Comparison of ENCODE assay signal across 1 cellular context in the genomic region with DNA sequence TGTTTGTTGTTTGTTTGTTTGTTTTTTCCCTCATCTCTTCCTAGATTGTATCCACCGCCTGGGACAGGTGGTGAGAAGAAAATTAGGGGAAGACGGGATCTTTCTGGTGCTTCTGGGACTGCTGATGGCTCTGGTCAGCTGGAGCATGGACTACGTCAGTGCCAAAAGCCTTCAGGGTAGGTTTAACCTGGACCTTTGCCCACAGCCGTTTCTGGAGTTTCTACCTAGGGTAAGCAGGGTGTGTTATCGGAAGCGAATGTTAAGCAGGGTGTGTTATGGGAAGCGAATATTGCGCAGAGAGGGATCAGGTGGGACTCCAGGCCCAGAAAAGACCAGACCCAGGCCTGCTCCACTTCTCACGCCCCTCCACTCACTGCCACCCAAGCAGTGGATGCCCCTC.
TF ChIP-seq lines count a peak whose summit lies in the region.

No MANE protein-coding gene starts in this region.

TF ChIP-seq in HepG2, 621 proteins besides CTCF, POLR2A, EP300 and RAD21:
- no peak for TF ChIP-seq ZKSCAN5 (CRISPR knock-in tag; IDR thresholded peaks at IDR 0.05)
- TF ChIP-seq SP5 (CRISPR knock-in tag; IDR thresholded peaks at IDR 0.05; ENCODE audit: borderline replicate concordance, low read depth): no peak
- TF ChIP-seq, protein P1, sequence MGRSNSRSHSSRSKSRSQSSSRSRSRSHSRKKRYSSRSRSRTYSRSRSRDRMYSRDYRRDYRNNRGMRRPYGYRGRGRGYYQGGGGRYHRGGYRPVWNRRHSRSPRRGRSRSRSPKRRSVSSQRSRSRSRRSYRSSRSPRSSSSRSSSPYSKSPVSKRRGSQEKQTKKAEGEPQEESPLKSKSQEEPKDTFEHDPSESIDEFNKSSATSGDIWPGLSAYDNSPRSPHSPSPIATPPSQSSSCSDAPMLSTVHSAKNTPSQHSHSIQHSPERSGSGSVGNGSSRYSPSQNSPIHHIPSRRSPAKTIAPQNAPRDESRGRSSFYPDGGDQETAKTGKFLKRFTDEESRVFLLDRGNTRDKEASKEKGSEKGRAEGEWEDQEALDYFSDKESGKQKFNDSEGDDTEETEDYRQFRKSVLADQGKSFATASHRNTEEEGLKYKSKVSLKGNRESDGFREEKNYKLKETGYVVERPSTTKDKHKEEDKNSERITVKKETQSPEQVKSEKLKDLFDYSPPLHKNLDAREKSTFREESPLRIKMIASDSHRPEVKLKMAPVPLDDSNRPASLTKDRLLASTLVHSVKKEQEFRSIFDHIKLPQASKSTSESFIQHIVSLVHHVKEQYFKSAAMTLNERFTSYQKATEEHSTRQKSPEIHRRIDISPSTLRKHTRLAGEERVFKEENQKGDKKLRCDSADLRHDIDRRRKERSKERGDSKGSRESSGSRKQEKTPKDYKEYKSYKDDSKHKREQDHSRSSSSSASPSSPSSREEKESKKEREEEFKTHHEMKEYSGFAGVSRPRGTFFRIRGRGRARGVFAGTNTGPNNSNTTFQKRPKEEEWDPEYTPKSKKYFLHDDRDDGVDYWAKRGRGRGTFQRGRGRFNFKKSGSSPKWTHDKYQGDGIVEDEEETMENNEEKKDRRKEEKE (IDR thresholded peaks at IDR 0.05): no peak
- TF ChIP-seq, protein P2, sequence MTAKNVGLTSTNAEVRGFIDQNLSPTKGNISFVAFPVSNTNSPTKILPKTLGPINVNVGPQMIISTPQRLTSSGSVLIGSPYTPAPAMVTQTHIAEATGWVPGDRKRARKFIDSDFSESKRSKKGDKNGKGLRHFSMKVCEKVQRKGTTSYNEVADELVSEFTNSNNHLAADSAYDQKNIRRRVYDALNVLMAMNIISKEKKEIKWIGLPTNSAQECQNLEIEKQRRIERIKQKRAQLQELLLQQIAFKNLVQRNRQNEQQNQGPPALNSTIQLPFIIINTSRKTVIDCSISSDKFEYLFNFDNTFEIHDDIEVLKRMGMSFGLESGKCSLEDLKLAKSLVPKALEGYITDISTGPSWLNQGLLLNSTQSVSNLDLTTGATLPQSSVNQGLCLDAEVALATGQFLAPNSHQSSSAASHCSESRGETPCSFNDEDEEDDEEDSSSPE (CRISPR knock-in tag; IDR thresholded peaks at IDR 0.05): no peak
- TF ChIP-seq, protein P3, sequence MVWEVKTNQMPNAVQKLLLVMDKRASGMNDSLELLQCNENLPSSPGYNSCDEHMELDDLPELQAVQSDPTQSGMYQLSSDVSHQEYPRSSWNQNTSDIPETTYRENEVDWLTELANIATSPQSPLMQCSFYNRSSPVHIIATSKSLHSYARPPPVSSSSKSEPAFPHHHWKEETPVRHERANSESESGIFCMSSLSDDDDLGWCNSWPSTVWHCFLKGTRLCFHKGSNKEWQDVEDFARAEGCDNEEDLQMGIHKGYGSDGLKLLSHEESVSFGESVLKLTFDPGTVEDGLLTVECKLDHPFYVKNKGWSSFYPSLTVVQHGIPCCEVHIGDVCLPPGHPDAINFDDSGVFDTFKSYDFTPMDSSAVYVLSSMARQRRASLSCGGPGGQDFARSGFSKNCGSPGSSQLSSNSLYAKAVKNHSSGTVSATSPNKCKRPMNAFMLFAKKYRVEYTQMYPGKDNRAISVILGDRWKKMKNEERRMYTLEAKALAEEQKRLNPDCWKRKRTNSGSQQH (CRISPR knock-in tag; IDR thresholded peaks at IDR 0.05; ENCODE audit: low read depth): no peak
- no peak for TF ChIP-seq RFXANK (CRISPR knock-in tag; IDR thresholded peaks at IDR 0.05)
- no peak for TF ChIP-seq HDAC1 (CRISPR knock-in tag; IDR thresholded peaks at IDR 0.05)
- TF ChIP-seq CHCHD3 (CRISPR knock-in tag; IDR thresholded peaks at IDR 0.05): no peak
- no peak for TF ChIP-seq NR2F1 (CRISPR knock-in tag; IDR thresholded peaks at IDR 0.05)
- no peak for TF ChIP-seq ZNF772 (CRISPR knock-in tag; IDR thresholded peaks at IDR 0.05)
- TF ChIP-seq ZNF446 (CRISPR knock-in tag; IDR thresholded peaks at IDR 0.05): no peak
TF ChIP-seq in HepG2: peak in this region for 0.
